In genomic region chr10:86591436-86591835, GRCh38 we compare ENCODE assay signal across 20 cellular contexts.
"Had no signal": no experiment of that assay in that cellular context is flagged by ENCODE, and none has a peak within 500 bp of the region (broad histone marks: within the 10 kb centered on the region; RNA-seq: fewer than 3 reads in every experiment).

No MANE protein-coding gene starts in this region.

- H3K4me3 Mint-ChIP-seq: immature natural killer cell had no signal

- ATAC-seq: gastroesophageal sphincter had no signal

- H3K36me3 ChIP-seq: esophagus muscularis mucosa, gastroesophageal sphincter, heart left ventricle, left lung, lower lobe of right lung had no signal

- DNase-seq: dermis blood vessel endothelial cell; dorsolateral prefrontal cortex; effector CD4-positive, alpha-beta T cell; effector memory CD4-positive, alpha-beta T cell; foreskin keratinocyte; heart left ventricle; hypothalamus; immature natural killer cell; islet precursor cell; kidney; kidney glomerular epithelial cell; left lung; left ventricle myocardium superior; lower lobe of right lung; mesenchymal stem cell; midbrain had no signal

- H3K9me3 Mint-ChIP-seq: immature natural killer cell had no signal

- H3K27ac ChIP-seq: coronary artery, dorsolateral prefrontal cortex, esophagus muscularis mucosa, foreskin keratinocyte, gastroesophageal sphincter, heart left ventricle, hepatocyte, left lung, lower lobe of right lung had no signal

- H3K9me3 ChIP-seq: esophagus muscularis mucosa, gastroesophageal sphincter, heart left ventricle, left lung, lower lobe of right lung had no signal

- H3K36me3 Mint-ChIP-seq: immature natural killer cell had no signal

- H3K27ac Mint-ChIP-seq: immature natural killer cell had no signal

- H3K4me2 ChIP-seq: hepatocyte had no signal

- H3K4me1 Mint-ChIP-seq: immature natural killer cell had no signal

- H3K4me1 ChIP-seq: esophagus muscularis mucosa, foreskin keratinocyte, gastroesophageal sphincter, heart left ventricle, left lung, lower lobe of right lung had no signal

- H3K4me3 ChIP-seq: coronary artery, dorsolateral prefrontal cortex, esophagus muscularis mucosa, gastroesophageal sphincter, heart left ventricle, hepatocyte, left lung, lower lobe of right lung had no signal

- H3K27me3 ChIP-seq: dorsolateral prefrontal cortex, esophagus muscularis mucosa, foreskin keratinocyte, gastroesophageal sphincter, heart left ventricle, hepatocyte, left lung had no signal

- H2AFZ ChIP-seq: hepatocyte had no signal
